1 cellular context compared by ENCODE assay signal in genomic region chr2:207154556-207155179, GRCh38.
TF ChIP-seq lines count a peak whose summit lies in the region.

No MANE protein-coding gene starts in this region.

TF ChIP-seq in GM23338, 12 proteins besides CTCF, POLR2A, EP300 and RAD21 (continued from another document):
- TF ChIP-seq, protein P1, sequence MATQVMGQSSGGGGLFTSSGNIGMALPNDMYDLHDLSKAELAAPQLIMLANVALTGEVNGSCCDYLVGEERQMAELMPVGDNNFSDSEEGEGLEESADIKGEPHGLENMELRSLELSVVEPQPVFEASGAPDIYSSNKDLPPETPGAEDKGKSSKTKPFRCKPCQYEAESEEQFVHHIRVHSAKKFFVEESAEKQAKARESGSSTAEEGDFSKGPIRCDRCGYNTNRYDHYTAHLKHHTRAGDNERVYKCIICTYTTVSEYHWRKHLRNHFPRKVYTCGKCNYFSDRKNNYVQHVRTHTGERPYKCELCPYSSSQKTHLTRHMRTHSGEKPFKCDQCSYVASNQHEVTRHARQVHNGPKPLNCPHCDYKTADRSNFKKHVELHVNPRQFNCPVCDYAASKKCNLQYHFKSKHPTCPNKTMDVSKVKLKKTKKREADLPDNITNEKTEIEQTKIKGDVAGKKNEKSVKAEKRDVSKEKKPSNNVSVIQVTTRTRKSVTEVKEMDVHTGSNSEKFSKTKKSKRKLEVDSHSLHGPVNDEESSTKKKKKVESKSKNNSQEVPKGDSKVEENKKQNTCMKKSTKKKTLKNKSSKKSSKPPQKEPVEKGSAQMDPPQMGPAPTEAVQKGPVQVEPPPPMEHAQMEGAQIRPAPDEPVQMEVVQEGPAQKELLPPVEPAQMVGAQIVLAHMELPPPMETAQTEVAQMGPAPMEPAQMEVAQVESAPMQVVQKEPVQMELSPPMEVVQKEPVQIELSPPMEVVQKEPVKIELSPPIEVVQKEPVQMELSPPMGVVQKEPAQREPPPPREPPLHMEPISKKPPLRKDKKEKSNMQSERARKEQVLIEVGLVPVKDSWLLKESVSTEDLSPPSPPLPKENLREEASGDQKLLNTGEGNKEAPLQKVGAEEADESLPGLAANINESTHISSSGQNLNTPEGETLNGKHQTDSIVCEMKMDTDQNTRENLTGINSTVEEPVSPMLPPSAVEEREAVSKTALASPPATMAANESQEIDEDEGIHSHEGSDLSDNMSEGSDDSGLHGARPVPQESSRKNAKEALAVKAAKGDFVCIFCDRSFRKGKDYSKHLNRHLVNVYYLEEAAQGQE (IDR thresholded peaks at IDR 0.05; ENCODE audit: unreplicated experiment): no peak
- TF ChIP-seq, protein P2, sequence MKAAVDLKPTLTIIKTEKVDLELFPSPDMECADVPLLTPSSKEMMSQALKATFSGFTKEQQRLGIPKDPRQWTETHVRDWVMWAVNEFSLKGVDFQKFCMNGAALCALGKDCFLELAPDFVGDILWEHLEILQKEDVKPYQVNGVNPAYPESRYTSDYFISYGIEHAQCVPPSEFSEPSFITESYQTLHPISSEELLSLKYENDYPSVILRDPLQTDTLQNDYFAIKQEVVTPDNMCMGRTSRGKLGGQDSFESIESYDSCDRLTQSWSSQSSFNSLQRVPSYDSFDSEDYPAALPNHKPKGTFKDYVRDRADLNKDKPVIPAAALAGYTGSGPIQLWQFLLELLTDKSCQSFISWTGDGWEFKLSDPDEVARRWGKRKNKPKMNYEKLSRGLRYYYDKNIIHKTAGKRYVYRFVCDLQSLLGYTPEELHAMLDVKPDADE (IDR thresholded peaks at IDR 0.05): no peak
- TF ChIP-seq CREB1 (CRISPR knock-in tag; IDR thresholded peaks at IDR 0.05; ENCODE audit: low read depth) (no peak), ZNF114 (CRISPR knock-in tag; IDR thresholded peaks at IDR 0.05) (no peak), ZNF331 (CRISPR knock-in tag; IDR thresholded peaks at IDR 0.05; ENCODE audit: low read depth) (no peak), POLR2AphosphoS5 (IDR thresholded peaks at IDR 0.05; ENCODE audit: low read depth) (no peak)
TF ChIP-seq in GM23338: peak in this region for 0.
